8 cellular contexts compared by ENCODE assay signal in genomic region chr3:114299421-114299820, GRCh38. TPM values are rescaled to one million over a fixed set of nuclear protein-coding genes. Genes with fewer than 3 reads are reported as not detected.
A peak's percentile ranks its signal among the peaks of the same experiment; 100 is the strongest.
DNase-seq lines count a peak whose midpoint lies in the region; ATAC-seq lines count a peak whose summit lies in the region.

No MANE protein-coding gene starts in this region.

- intact Hi-C loops in left ventricle myocardium superior (cut with micrococcal nuclease) = no loop called here

- DNase-seq in SHP77 (lab: John Stamatoyannopoulos, UW) (peak; percentile 21 to 49), SHP77 treated with DMSO at 0.1 percent for 48 hours (lab: John Stamatoyannopoulos, UW) (no peak), KBM-7 (peak; percentile 11), left ventricle myocardium superior (no peak), NOMO-1 treated with DMSO at 0.1 percent for 48 hours (lab: John Stamatoyannopoulos, UW; ENCODE audit: unreplicated experiment) (no peak)
- DNase-seq in activated CD4-positive, alpha-beta T cell treated with anti-CD3 and anti-CD28 coated beads for 48 hours = peak; percentile 48

- in situ Hi-C loops in KBM-7 (cut with MboI; ENCODE audit: low pct_unique_long_range_greater_than_20kb, low sequenced_read_pairs) = no loop called here

- ATAC-seq in left ventricle myocardium superior (peak; percentile 22), GM19023 (IDR thresholded peaks at IDR 0.05; ENCODE audit: unreplicated experiment) (no peak), GM19467 (IDR thresholded peaks at IDR 0.05; ENCODE audit: unreplicated experiment) (no peak)

RNA-seq across cellular contexts. Expression of gene TIGIT, which starts 5.6 kb away (rescaled TPM):
- not detected for total RNA-seq in left ventricle myocardium superior

Comparison
In these comparisons a context has a peak if more than half of its experiments do, and no peak if none do; other contexts are left out.
1. DNase-seq: peak in SHP77 (2 of 2), KBM-7 (single experiment) and activated CD4-positive, alpha-beta T cell treated with anti-CD3 and anti-CD28 coated beads for 48 hours (single experiment); none in SHP77 treated with DMSO at 0.1 percent for 48 hours (single experiment), left ventricle myocardium superior (single experiment) and NOMO-1 treated with DMSO at 0.1 percent for 48 hours (single experiment).